Comparison of ENCODE assay signal across 11 cellular contexts in genomic region chr3:15633766-15634588, GRCh38. TPM values are rescaled to one million over a fixed set of nuclear protein-coding genes. Genes with fewer than 3 reads are reported as not detected.
A peak's percentile ranks its signal among the peaks of the same experiment; 100 is the strongest.
DNase-seq lines count a peak whose midpoint lies in the region; ATAC-seq, FAIRE-seq and TF ChIP-seq lines count a peak whose summit lies in the region.
"Had no signal": no experiment of that assay in that cellular context is flagged by ENCODE, and none has a peak within 500 bp of the region (broad histone marks: within the 10 kb centered on the region; RNA-seq: fewer than 3 reads in every experiment).

No MANE protein-coding gene starts in this region.

- H3K4me1 Mint-ChIP-seq in nephron (peaks cover 86% of the 10 kb centered on the region), Calu3 (ENCODE audit: low read depth, unreplicated experiment) (peaks cover 9% of the 10 kb centered on the region)

- WGBS in small intestine, 3 donors, result 44 to 50% (median 47%) methylated on average over 4 of the region's 4 CpGs

- no peaks in the 10 kb centered on the region for H3K9me3 ChIP-seq in small intestine (ENCODE audit: control insufficient read depth, low read depth)
- H3K9me3 ChIP-seq: BLaER1 treated with 17β-estradiol and CSF1 and Interleukin-3, amounts not matched to agents 10 nM and 100 nM had no signal

- CTCF ChIA-PET in Calu3 (lab: Charles Lee), result interaction anchor here (0.8 kb wide), 1 partner anchor 57 kb away, joined by 4 read pairs; no protein-coding TSS in a partner anchor

- intact Hi-C loops in Calu3 (cut with micrococcal nuclease; ENCODE audit: unreplicated experiment), result loop anchor here (5.0 kb wide), 2 partner anchors 413 to 613 kb away; no protein-coding TSS in a partner anchor

- TF ChIP-seq CTCF in nephron (IDR thresholded peaks at IDR 0.05; ENCODE audit: unreplicated experiment in 3 of 3), result no peak
- TF ChIP-seq CTCF in Calu3 (IDR thresholded peaks at IDR 0.05; ENCODE audit: unreplicated experiment), result no peak

- peak; percentile 34 for DNase-seq in NCI-H69 (lab: John Stamatoyannopoulos, UW)
- DNase-seq in dermis blood vessel endothelial cell, result peak; percentile 36
- no peak for DNase-seq in Calu3
- DNase-seq in small intestine, result no peak
- DNase-seq in epidermal melanocyte (ENCODE audit: insufficient read length, low spot score), result no peak
- DNase-seq: activated effector memory CD4-positive, alpha-beta T cell treated with Interleukin-2 at 50 U/mL for 16 hours; foreskin keratinocyte had no signal

- no peak for ATAC-seq in HG02973 (IDR thresholded peaks at IDR 0.05; ENCODE audit: unreplicated experiment)
- ATAC-seq: foreskin keratinocyte had no signal

- H3K4me3 Mint-ChIP-seq in nephron (peak overlapping the region in 1 of 3 experiments; percentile 12), Calu3 (ENCODE audit: low read depth, unreplicated experiment) (no peak overlapping the region)

- H3K27ac Mint-ChIP-seq in nephron, result peak overlapping the region; percentile 71 to 93 (median 87)
- no peak overlapping the region for H3K27ac Mint-ChIP-seq in Calu3 (ENCODE audit: unreplicated experiment)

- H3K36me3 Mint-ChIP-seq in nephron (ENCODE audit: low read depth) (no peaks in the 10 kb centered on the region), Calu3 (ENCODE audit: insufficient read depth, unreplicated experiment) (no peaks in the 10 kb centered on the region)

- BruUV-seq in Calu3 (replicated peaks; lab: Mats Ljungman, UMichigan), result no TSS peak

- no peaks in the 10 kb centered on the region for H3K9me3 Mint-ChIP-seq in nephron
- no peaks in the 10 kb centered on the region for H3K9me3 Mint-ChIP-seq in Calu3 (ENCODE audit: low read depth, unreplicated experiment)

- H3K27ac ChIP-seq in small intestine (ENCODE audit: low read depth in 1 of 2, low read length in 1 of 2), result no peak overlapping the region
- H3K27ac ChIP-seq: BLaER1 treated with 17β-estradiol and CSF1 and Interleukin-3, amounts not matched to agents 10 nM and 100 nM; foreskin keratinocyte had no signal

- peaks cover 0 to 2% of the 10 kb centered on the region in 2 donors for H3K4me1 ChIP-seq in small intestine (ENCODE audit: control insufficient read depth in 2 of 2, insufficient read depth in 1 of 2, low read depth in 1 of 2, low read length in 1 of 2)

- H3K27me3 ChIP-seq in small intestine (ENCODE audit: control insufficient read depth in 2 of 2, insufficient read depth in 2 of 2, low read length in 2 of 2), result no peaks in the 10 kb centered on the region
- H3K27me3 ChIP-seq: BLaER1 treated with 17β-estradiol and CSF1 and Interleukin-3, amounts not matched to agents 10 nM and 100 nM; foreskin keratinocyte had no signal

- FAIRE-seq in A204.1 (lab: Jason Lieb, UNC), result peak; percentile 99
- FAIRE-seq in small intestine (lab: Jason Lieb, UNC), result no peak

- no peaks in the 10 kb centered on the region for H3K36me3 ChIP-seq in small intestine (ENCODE audit: control insufficient read depth in 2 of 2, insufficient read depth in 2 of 2, low read length in 2 of 2)
- H3K36me3 ChIP-seq: BLaER1 treated with 17β-estradiol and CSF1 and Interleukin-3, amounts not matched to agents 10 nM and 100 nM had no signal

- H3K4me3 ChIP-seq in small intestine (ENCODE audit: low read depth in 1 of 2, low read length in 2 of 2), result no peak overlapping the region
- H3K4me3 ChIP-seq: BLaER1 treated with 17β-estradiol and CSF1 and Interleukin-3, amounts not matched to agents 10 nM and 100 nM had no signal

- peaks cover 6% of the 10 kb centered on the region for H3K27me3 Mint-ChIP-seq in nephron (ENCODE audit: low read depth)
- no peaks in the 10 kb centered on the region for H3K27me3 Mint-ChIP-seq in Calu3 (ENCODE audit: unreplicated experiment)

RNA-seq across cellular contexts. Expression of gene BTD, which starts 32.4 kb away (rescaled TPM):
- total RNA-seq in dermis blood vessel endothelial cell (35.4 and 49.2 TPM in 2 replicates), Calu3 (2022) (7.7 and 9.4 TPM in 2 replicates)
- 10 to 100 TPM; 20.6 to 37.6 (median 29.0) TPM for polyA plus RNA-seq in small intestine

RNA-seq across cellular contexts. Expression of gene HACL1, which starts 32.6 kb away (rescaled TPM):
- total RNA-seq in dermis blood vessel endothelial cell (29.6 and 34.0 TPM in 2 replicates), Calu3 (2022) (19.6 and 21.4 TPM in 2 replicates)
- polyA plus RNA-seq in small intestine, result 100 to 1,000 TPM in 2 of 3 donors, 10 to 100 TPM in 1; 24.5 to 138 (median 121) TPM

Comparison
In these comparisons a context has a peak if more than half of its experiments do, and no peak if none do; other contexts are left out.
1. DNase-seq: peak in NCI-H69 (single experiment) and dermis blood vessel endothelial cell (single experiment); none in Calu3 (single experiment), small intestine (single experiment) and epidermal melanocyte (single experiment).